1 cellular context compared by ENCODE assay signal in genomic region chr7:92244803-92245486, GRCh38.
TF ChIP-seq lines count a peak whose summit lies in the region.

No MANE protein-coding gene starts in this region.

TF ChIP-seq in GM23338, 12 proteins besides CTCF, POLR2A, EP300 and RAD21 (continued from another document):
- TF ChIP-seq ZNF462 (CRISPR knock-in tag; IDR thresholded peaks at IDR 0.05), result no peak
- no peak for TF ChIP-seq ZNF331 (CRISPR knock-in tag; IDR thresholded peaks at IDR 0.05; ENCODE audit: low read depth)
- TF ChIP-seq ETS1 (IDR thresholded peaks at IDR 0.05), result no peak
- no peak for TF ChIP-seq ZNF114 (CRISPR knock-in tag; IDR thresholded peaks at IDR 0.05)
- no peak for TF ChIP-seq NANOG (IDR thresholded peaks at IDR 0.05; ENCODE audit: borderline replicate concordance)
- TF ChIP-seq POLR2AphosphoS5 (IDR thresholded peaks at IDR 0.05; ENCODE audit: low read depth), result no peak
- no peak for TF ChIP-seq JUNB (IDR thresholded peaks at IDR 0.05; ENCODE audit: unreplicated experiment)
